ENCODE assay signal across 29 cellular contexts in genomic region chr1:102580806-102581205, GRCh38.
"Had no signal": no experiment of that assay in that cellular context is flagged by ENCODE, and none has a peak within 500 bp of the region (broad histone marks: within the 10 kb centered on the region; RNA-seq: fewer than 3 reads in every experiment).

No MANE protein-coding gene starts in this region.

- H3K27ac ChIP-seq: neural progenitor cell, ovary, parathyroid adenoma, psoas muscle, right lobe of liver, sigmoid colon, stomach, suprapubic skin, testis, tibial artery, transverse colon, upper lobe of right lung, uterus had no signal

- H3K4me3 ChIP-seq: neural progenitor cell, ovary, psoas muscle, right lobe of liver, sigmoid colon, stomach, suprapubic skin, tibial artery, transverse colon, upper lobe of right lung, uterus had no signal

- H3K4me3 Mint-ChIP-seq: natural killer cell; nephron; neural progenitor cell; stimulated activated effector memory CD8-positive, alpha-beta T cell treated with anti-CD3 and anti-CD28 coated beads, Interleukin-12 subunit alpha, Interleukin-12 subunit beta, amount 100 ng/mL, for 72 hours; stimulated activated naive B cell treated with anti-CD40 and anti-IgM and Interleukin-4, amounts not matched to agents 10 μg/mL and 1 μg/mL and 100 μg/mL, for 72 hours; stimulated activated naive CD8-positive, alpha-beta T cell treated with anti-CD3 and anti-CD28 coated beads, Interleukin-15, Interleukin-2, amounts not matched to agents 100 ng/mL and 50 ng/mL, for 24 hours; type B pancreatic cell had no signal

- FAIRE-seq: small intestine had no signal

- H3K36me3 ChIP-seq: neural progenitor cell, ovary, right lobe of liver, sigmoid colon, stomach, suprapubic skin, tibial artery, transverse colon, upper lobe of right lung, uterus had no signal

- H3K4me1 Mint-ChIP-seq: natural killer cell; nephron; neural progenitor cell; stimulated activated effector memory CD8-positive, alpha-beta T cell treated with anti-CD3 and anti-CD28 coated beads, Interleukin-12 subunit alpha, Interleukin-12 subunit beta, amount 100 ng/mL, for 72 hours; stimulated activated naive B cell treated with anti-CD40 and anti-IgM and Interleukin-4, amounts not matched to agents 10 μg/mL and 1 μg/mL and 100 μg/mL, for 72 hours had no signal

- H3K27me3 ChIP-seq: neural progenitor cell, ovary, right lobe of liver, sigmoid colon, stomach, suprapubic skin, testis, tibial artery, transverse colon, upper lobe of right lung, uterus had no signal

- H3K4me1 ChIP-seq: parathyroid adenoma, psoas muscle, right lobe of liver, sigmoid colon, stomach, suprapubic skin, testis, tibial artery, transverse colon, upper lobe of right lung, uterus had no signal

- H3K9me3 Mint-ChIP-seq: nephron; neural progenitor cell; stimulated activated naive CD8-positive, alpha-beta T cell treated with anti-CD3 and anti-CD28 coated beads, Interleukin-15, Interleukin-2, amounts not matched to agents 100 ng/mL and 50 ng/mL, for 24 hours; type B pancreatic cell had no signal

- H3K27ac Mint-ChIP-seq: natural killer cell; nephron; neural progenitor cell; progenitor cell of endocrine pancreas; stimulated activated effector memory CD8-positive, alpha-beta T cell treated with anti-CD3 and anti-CD28 coated beads, Interleukin-12 subunit alpha, Interleukin-12 subunit beta, amount 100 ng/mL, for 72 hours; stimulated activated naive B cell treated with anti-CD40 and anti-IgM and Interleukin-4, amounts not matched to agents 10 μg/mL and 1 μg/mL and 100 μg/mL, for 72 hours; stimulated activated naive CD8-positive, alpha-beta T cell treated with anti-CD3 and anti-CD28 coated beads, Interleukin-15, Interleukin-2, amounts not matched to agents 100 ng/mL and 50 ng/mL, for 24 hours; type B pancreatic cell had no signal

- H3K27me3 Mint-ChIP-seq: progenitor cell of endocrine pancreas; stimulated activated naive B cell treated with anti-CD40 and anti-IgM and Interleukin-4, amounts not matched to agents 10 μg/mL and 1 μg/mL and 100 μg/mL, for 72 hours; stimulated activated naive CD8-positive, alpha-beta T cell treated with anti-CD3 and anti-CD28 coated beads, Interleukin-15, Interleukin-2, amounts not matched to agents 100 ng/mL and 50 ng/mL, for 24 hours; type B pancreatic cell had no signal

- DNase-seq: natural killer cell; occipital lobe; ovary; posterior cingulate gyrus; psoas muscle; right cardiac atrium; right lobe of liver; sigmoid colon; small intestine; stimulated activated CD4-positive, alpha-beta T cell treated with anti-CD3 and anti-CD28 coated beads, Interleukin-15, amount 100 ng/mL, for 24 hours; stimulated activated CD4-positive, alpha-beta T cell treated with anti-CD3 and anti-CD28 coated beads, Interleukin-2, amount 100 ng/mL, for 24 hours; stimulated activated CD4-positive, alpha-beta T cell treated with anti-CD3 and anti-CD28 coated beads, Interleukin-2, amount 100 ng/mL, for 48 hours; stimulated activated CD4-positive, alpha-beta T cell treated with anti-CD3 and anti-CD28 coated beads, Interleukin-4, amount 100 ng/mL, for 24 hours; stimulated activated naive B cell treated with anti-CD40 and anti-IgM and Interleukin-4, amounts not matched to agents 10 μg/mL and 1 μg/mL and 100 μg/mL, for 72 hours; stimulated activated naive CD4-positive, alpha-beta T cell treated with Interleukin-2 at 50 U/mL for 16 hours; stomach; tibial artery; transverse colon; upper lobe of right lung; uterus had no signal

- H3K9me3 ChIP-seq: ovary, psoas muscle, right lobe of liver, sigmoid colon, suprapubic skin, testis, tibial artery, transverse colon, upper lobe of right lung, uterus had no signal

- H3K36me3 Mint-ChIP-seq: natural killer cell; neural progenitor cell; stimulated activated effector memory CD8-positive, alpha-beta T cell treated with anti-CD3 and anti-CD28 coated beads, Interleukin-12 subunit alpha, Interleukin-12 subunit beta, amount 100 ng/mL, for 72 hours; stimulated activated naive B cell treated with anti-CD40 and anti-IgM and Interleukin-4, amounts not matched to agents 10 μg/mL and 1 μg/mL and 100 μg/mL, for 72 hours; type B pancreatic cell had no signal
